Comparison of ENCODE assay signal across 25 cellular contexts in genomic region chr3:105616374-105616915, GRCh38.
"Had no signal": no experiment of that assay in that cellular context is flagged by ENCODE, and none has a peak within 500 bp of the region (broad histone marks: within the 10 kb centered on the region; RNA-seq: fewer than 3 reads in every experiment).

No MANE protein-coding gene starts in this region.

- H3K36me3 ChIP-seq: left lung, lower lobe of right lung, pancreas, right lobe of liver, stomach, thyroid gland, transverse colon, upper lobe of left lung, vagina had no signal

- ATAC-seq: left colon; left lung; lower lobe of right lung; naive thymus-derived CD8-positive, alpha-beta T cell; pancreas; psoas muscle; right lobe of liver; stimulated activated naive B cell treated with anti-CD40 and anti-IgM and Interleukin-4, amounts not matched to agents 10 μg/mL and 1 μg/mL and 100 μg/mL, for 72 hours; stimulated activated naive CD8-positive, alpha-beta T cell treated with anti-CD3 and anti-CD28 coated beads, Interleukin-15, Interleukin-2, amounts not matched to agents 100 U/mL and 50 U/mL, for 24 hours had no signal

- DNase-seq: hypothalamus; immature natural killer cell; kidney; left colon; left lung; lower lobe of right lung; mammary epithelial cell; mesenchymal stem cell; naive thymus-derived CD8-positive, alpha-beta T cell; nucleus accumbens; pancreas; psoas muscle; right lobe of liver; stimulated activated CD4-positive, alpha-beta T cell treated with anti-CD3 and anti-CD28 coated beads, Interleukin-12 subunit alpha, Interleukin-12 subunit beta, amount 100 ng/mL, for 4 hours; stimulated activated CD4-positive, alpha-beta T cell treated with anti-CD3 and anti-CD28 coated beads, Interleukin-15, amount 100 ng/mL, for 24 hours; stimulated activated CD4-positive, alpha-beta T cell treated with anti-CD3 and anti-CD28 coated beads, Interleukin-2, amount 100 ng/mL, for 24 hours; stimulated activated CD4-positive, alpha-beta T cell treated with anti-CD3 and anti-CD28 coated beads, Interleukin-4, amount 100 ng/mL, for 1 hour; stimulated activated naive B cell treated with anti-CD40 and anti-IgM and Interleukin-4, amounts not matched to agents 10 μg/mL and 1 μg/mL and 100 μg/mL, for 72 hours; stimulated activated naive CD8-positive, alpha-beta T cell treated with anti-CD3 and anti-CD28 coated beads, Interleukin-15, Interleukin-2, amounts not matched to agents 100 U/mL and 50 U/mL, for 24 hours; stomach; testis; thyroid gland; transverse colon; upper lobe of left lung had no signal

- H3K9me3 ChIP-seq: left lung, lower lobe of right lung, pancreas, psoas muscle, right lobe of liver, stomach, testis, thyroid gland, transverse colon, upper lobe of left lung, vagina had no signal

- H3K4me1 ChIP-seq: left lung, lower lobe of right lung, psoas muscle, right lobe of liver, testis, vagina had no signal

- H3K27ac ChIP-seq: left lung, lower lobe of right lung, pancreas, psoas muscle, right lobe of liver, stomach, testis, thyroid gland, transverse colon, upper lobe of left lung, vagina had no signal

- H3K27me3 ChIP-seq: left lung, pancreas, right lobe of liver, stomach, testis, thyroid gland, transverse colon, upper lobe of left lung, vagina had no signal

- H3K4me3 ChIP-seq: left lung, lower lobe of right lung, pancreas, psoas muscle, right lobe of liver, stomach, testis, thyroid gland, transverse colon, upper lobe of left lung, vagina had no signal
